ENCODE assay signal across 20 cellular contexts in the genomic region with DNA sequence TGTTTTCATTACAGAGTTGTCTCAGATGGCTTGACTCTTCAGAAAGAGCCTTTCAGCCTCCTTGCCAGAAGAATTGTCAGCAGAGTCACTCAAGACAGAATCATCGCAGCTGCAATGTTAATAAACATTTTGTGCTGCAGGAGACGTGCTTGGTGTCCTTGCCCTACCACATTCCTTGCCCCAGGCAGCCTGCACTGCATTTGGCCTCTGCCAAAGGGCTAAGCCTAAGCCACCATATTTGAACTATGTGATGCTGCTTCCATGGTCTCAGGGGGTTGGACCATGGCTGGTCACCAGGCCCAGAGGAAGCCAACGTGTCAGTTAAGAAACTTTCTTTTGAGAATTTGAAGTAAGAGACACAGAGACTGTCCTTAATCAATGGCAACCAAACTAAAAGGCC.
"Had no signal": no experiment of that assay in that cellular context is flagged by ENCODE, and none has a peak within 500 bp of the region (broad histone marks: within the 10 kb centered on the region; RNA-seq: fewer than 3 reads in every experiment).

No MANE protein-coding gene starts in this region.

- H3K27ac Mint-ChIP-seq: activated naive CD4-positive, alpha-beta T cell treated with anti-CD3 and anti-CD28 coated beads, Interleukin-2, amount 50 U/mL, for 72 hours; activated T-cell treated with anti-CD3 and anti-CD28 coated beads, Interleukin-2, amount 50 U/mL, for 24 hours; activated T-helper 17 cell treated with anti-CD3 and anti-CD28 coated beads, Interleukin-2, amount 50 U/mL, for 72 hours; neural progenitor cell; stimulated activated naive B cell treated with anti-CD40 and anti-IgM and Interleukin-4, amounts not matched to agents 10 μg/mL and 1 μg/mL and 100 μg/mL, for 72 hours had no signal

- H2AFZ ChIP-seq: neural progenitor cell had no signal

- H3K4me1 ChIP-seq: colonic mucosa, left lung, neural progenitor cell, right lobe of liver had no signal

- DNase-seq: activated CD4-positive, alpha-beta T cell treated with anti-CD3 and anti-CD28 coated beads, Interleukin-2, amount 50 U/mL, for 1 hour; activated CD4-positive, CD25-positive, alpha-beta regulatory T cell treated with anti-CD3 and anti-CD28 coated beads, Interleukin-2, amount 50 U/mL, for 72 hours; activated CD8-positive, alpha-beta memory T cell treated with anti-CD3 and anti-CD28 coated beads for 24 hours; activated CD8-positive, alpha-beta memory T cell treated with anti-CD3 and anti-CD28 coated beads, Interleukin-2, amount 50 U/mL, for 4 hours; activated T-cell treated with anti-CD3 and anti-CD28 coated beads, Interleukin-2, amount 50 U/mL, for 24 hours; colonic mucosa; esophagus squamous epithelium; left lung; naive thymus-derived CD8-positive, alpha-beta T cell; right lobe of liver; small intestine; stimulated activated CD4-positive, alpha-beta T cell treated with anti-CD3 and anti-CD28 coated beads, Interleukin-15, amount 100 ng/mL, for 24 hours; stimulated activated CD8-positive, alpha-beta memory T cell treated with anti-CD3 and anti-CD28 coated beads, Interleukin-4, amount 100 ng/mL, for 48 hours; stimulated activated naive B cell treated with anti-CD40 and anti-IgM and Interleukin-4, amounts not matched to agents 10 μg/mL and 1 μg/mL and 100 μg/mL, for 72 hours; T-helper 2 cell had no signal

- H3K36me3 Mint-ChIP-seq: naive thymus-derived CD8-positive, alpha-beta T cell; neural progenitor cell had no signal

- H3K36me3 ChIP-seq: colonic mucosa, esophagus squamous epithelium, left lung, neural progenitor cell, right lobe of liver had no signal

- H3K27me3 ChIP-seq: colonic mucosa, esophagus squamous epithelium, left lung, neural progenitor cell, right lobe of liver had no signal

- H3K9me3 ChIP-seq: colonic mucosa, esophagus squamous epithelium, left lung, right lobe of liver had no signal

- H3K4me1 Mint-ChIP-seq: activated T-helper 17 cell treated with anti-CD3 and anti-CD28 coated beads, Interleukin-2, amount 50 U/mL, for 72 hours; central memory CD8-positive, alpha-beta T cell; naive thymus-derived CD8-positive, alpha-beta T cell had no signal

- H3K4me2 ChIP-seq: neural progenitor cell had no signal

- H3K9ac ChIP-seq: neural progenitor cell had no signal

- H3K9me3 Mint-ChIP-seq: activated T-cell treated with anti-CD3 and anti-CD28 coated beads, Interleukin-2, amount 50 U/mL, for 24 hours had no signal

- H3K4me3 Mint-ChIP-seq: activated T-cell treated with anti-CD3 and anti-CD28 coated beads, Interleukin-2, amount 50 U/mL, for 24 hours; activated T-helper 17 cell treated with anti-CD3 and anti-CD28 coated beads, Interleukin-2, amount 50 U/mL, for 72 hours; central memory CD8-positive, alpha-beta T cell; naive thymus-derived CD8-positive, alpha-beta T cell; neural progenitor cell; stimulated activated naive B cell treated with anti-CD40 and anti-IgM and Interleukin-4, amounts not matched to agents 10 μg/mL and 1 μg/mL and 100 μg/mL, for 72 hours had no signal

- H3K27ac ChIP-seq: colonic mucosa, left lung, neural progenitor cell, right lobe of liver, VCaP had no signal

- H3K27me3 Mint-ChIP-seq: activated T-cell treated with anti-CD3 and anti-CD28 coated beads, Interleukin-2, amount 50 U/mL, for 24 hours had no signal

- H3K4me3 ChIP-seq: colonic mucosa, esophagus squamous epithelium, left lung, neural progenitor cell, right lobe of liver had no signal
